ENCODE assay signal across 12 cellular contexts in the genomic region with DNA sequence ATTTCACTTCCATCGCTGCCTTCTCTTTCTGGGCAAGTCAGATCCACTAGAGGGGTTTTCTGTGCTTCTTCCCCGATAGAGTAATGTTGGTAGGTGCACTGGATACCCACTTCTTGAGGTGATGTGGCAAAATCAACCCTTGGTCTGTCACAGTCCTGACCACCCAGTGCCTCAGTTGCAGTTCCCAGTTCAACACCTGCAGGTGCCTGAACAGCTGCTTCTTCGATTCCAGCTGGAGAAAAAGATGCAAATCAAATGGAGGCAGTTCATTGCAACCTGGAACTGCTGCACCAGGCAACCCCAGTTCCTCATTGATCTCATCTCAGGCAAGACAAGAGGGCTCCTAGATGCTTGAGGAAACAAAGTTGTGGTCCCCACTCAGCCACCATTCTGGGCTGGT.
DNase-seq lines count a peak whose midpoint lies in the region; ATAC-seq, FAIRE-seq and TF ChIP-seq lines count a peak whose summit lies in the region.
"Had no signal": no experiment of that assay in that cellular context is flagged by ENCODE, and none has a peak within 500 bp of the region (broad histone marks: within the 10 kb centered on the region; RNA-seq: fewer than 3 reads in every experiment).

No MANE protein-coding gene starts in this region.

- TF ChIP-seq CTCF in bronchial epithelial cell (IDR thresholded peaks at IDR 0.05; ENCODE audit: insufficient read depth, low read length, severe bottlenecking) (no peak), adrenal gland (IDR thresholded peaks at IDR 0.05) (no peak), testis (IDR thresholded peaks at IDR 0.05) (no peak)

- ATAC-seq in GM18517 (IDR thresholded peaks at IDR 0.05; ENCODE audit: unreplicated experiment) (peak; percentile 61), GM21526 (IDR thresholded peaks at IDR 0.05; ENCODE audit: low FRiP score, unreplicated experiment) (peak; percentile 74), HG03095 (IDR thresholded peaks at IDR 0.05; ENCODE audit: unreplicated experiment) (peak; percentile 52), HG03097 (IDR thresholded peaks at IDR 0.05; ENCODE audit: low FRiP score, unreplicated experiment) (no peak)

- peak; percentile 81 for FAIRE-seq in bronchial epithelial cell (lab: Jason Lieb, UNC)

- no peaks in the 10 kb centered on the region for H3K9me3 ChIP-seq in adrenal gland (replicated peaks in 1 of 3)
- no peaks in the 10 kb centered on the region for H3K9me3 ChIP-seq in testis
- H3K9me3 ChIP-seq: right atrium auricular region had no signal

- TF ChIP-seq POLR2A in adrenal gland (IDR thresholded peaks at IDR 0.05) (no peak), testis (IDR thresholded peaks at IDR 0.05) (no peak)

- H3K27ac ChIP-seq in adrenal gland (no peak overlapping the region), testis (no peak overlapping the region)
- H3K27ac ChIP-seq: right atrium auricular region had no signal

- H3K4me3 ChIP-seq in bronchial epithelial cell (ENCODE audit: low read depth, low read length) (no peak overlapping the region), adrenal gland (no peak overlapping the region), testis (no peak overlapping the region)
- H3K4me3 ChIP-seq: right atrium auricular region had no signal

- no peaks in the 10 kb centered on the region for H3K4me1 ChIP-seq in adrenal gland (replicated peaks in 1 of 2)
- no peaks in the 10 kb centered on the region for H3K4me1 ChIP-seq in testis

- H3K36me3 ChIP-seq in bronchial epithelial cell (ENCODE audit: control insufficient read depth, insufficient read depth, low read length) (no peaks in the 10 kb centered on the region), adrenal gland (replicated peaks in 1 of 2) (no peaks in the 10 kb centered on the region), testis (ENCODE audit: low read depth, missing control alignments) (no peaks in the 10 kb centered on the region)
- H3K36me3 ChIP-seq: right atrium auricular region had no signal

- intact Hi-C loops in adrenal gland (cut with DNase I) (no loop called here), testis (cut with DNase I; ENCODE audit: low total_unique reads) (no loop called here)

- 61 to 100% (median 91%) methylated on average over 3 of the region's 3 CpGs for WGBS in adrenal gland, 4 donors
- WGBS in testis, 2 donors, result 85 to 93% methylated on average over 3 of the region's 3 CpGs

- no peaks in the 10 kb centered on the region for H3K27me3 ChIP-seq in bronchial epithelial cell (ENCODE audit: control insufficient read depth, insufficient read depth, low read length)
- H3K27me3 ChIP-seq in adrenal gland, result no peaks in the 10 kb centered on the region
- H3K27me3 ChIP-seq in testis, result no peaks in the 10 kb centered on the region
- H3K27me3 ChIP-seq: right atrium auricular region had no signal

- DNase-seq in bronchial epithelial cell (ENCODE audit: low read depth) (no peak), adrenal gland (no peak), testis (no peak), GM19238 (ENCODE audit: insufficient read length, low spot score) (no peak)
- DNase-seq: activated CD4-positive, alpha-beta T cell treated with anti-CD3 and anti-CD28 coated beads, Interleukin-2, amount 10 ng/mL, durations not matched to agents 7 days and 5 days; kidney glomerular epithelial cell; SW 1271 had no signal
